8 cellular contexts compared by ENCODE assay signal in genomic region chr22:23893446-23893956, GRCh38. TPM values are rescaled to one million over a fixed set of nuclear protein-coding genes. Genes with fewer than 3 reads are reported as not detected.
DNase-seq lines count a peak whose midpoint lies in the region; ATAC-seq and TF ChIP-seq lines count a peak whose summit lies in the region.

No MANE protein-coding gene starts in this region.

- H3K27me3 ChIP-seq in BLaER1 (no peaks in the 10 kb centered on the region), MG63 (no peaks in the 10 kb centered on the region), ectodermal cell (ENCODE audit: control insufficient read depth, insufficient read depth, low read length, poor library complexity, severe bottlenecking) (no peaks in the 10 kb centered on the region)

- peaks cover 58% of the 10 kb centered on the region for H3K4me1 Mint-ChIP-seq in nephron progenitor cell

- H3K4me3 ChIP-seq in BLaER1 (peak overlapping the region; percentile 85), MG63 (peak overlapping the region; percentile 86), ectodermal cell (ENCODE audit: insufficient read depth, low read depth, low read length) (peak overlapping the region; percentile 89)

- peak overlapping the region; percentile 92 for H3K4me3 Mint-ChIP-seq in nephron progenitor cell

- H3K36me3 Mint-ChIP-seq in nephron progenitor cell (ENCODE audit: low read depth), result peaks cover 33% of the 10 kb centered on the region

- no peaks in the 10 kb centered on the region for H3K9me3 ChIP-seq in BLaER1
- H3K9me3 ChIP-seq in MG63, result no peaks in the 10 kb centered on the region
- no peaks in the 10 kb centered on the region for H3K9me3 ChIP-seq in ectodermal cell (ENCODE audit: control insufficient read depth, low read length)

- H3K27me3 Mint-ChIP-seq in nephron progenitor cell (ENCODE audit: low read depth, poor library complexity), result no peaks in the 10 kb centered on the region

- H3K9ac ChIP-seq in BLaER1, result peak overlapping the region; percentile 90

- H3K27ac Mint-ChIP-seq in nephron progenitor cell, result peak overlapping the region; percentile 92

- H3K27ac ChIP-seq in BLaER1 (peak overlapping the region; percentile 91), ectodermal cell (ENCODE audit: insufficient read depth, low read depth, low read length, poor library complexity, severe bottlenecking) (peak overlapping the region; percentile 81)

- H4K20me1 ChIP-seq in BLaER1, result peaks cover 26% of the 10 kb centered on the region

- H3K4me2 ChIP-seq in BLaER1, result peak overlapping the region; percentile 97

- 20% methylated on average over 10 of the region's 10 CpGs for WGBS in ectodermal cell, 2 experiments

- ATAC-seq in GM21723 (IDR thresholded peaks at IDR 0.05; ENCODE audit: unreplicated experiment), result no peak

- DNase-seq in MG63 (no peak), nephron progenitor cell (no peak), SHP77 (lab: John Stamatoyannopoulos, UW) (no peak), SHP77 treated with DMSO at 0.1 percent for 48 hours (lab: John Stamatoyannopoulos, UW) (no peak), GM03348 (ENCODE audit: low spot score) (no peak)

- H3K36me3 ChIP-seq in BLaER1, result peaks cover 31% of the 10 kb centered on the region
- H3K36me3 ChIP-seq in MG63, result peaks cover 31% of the 10 kb centered on the region
- H3K36me3 ChIP-seq in ectodermal cell (ENCODE audit: control insufficient read depth, insufficient read depth, low read length), result peaks cover 17% of the 10 kb centered on the region

- H3K9me3 Mint-ChIP-seq in nephron progenitor cell, result peaks cover 15% of the 10 kb centered on the region

- H3K4me1 ChIP-seq in BLaER1 (peaks cover 48% of the 10 kb centered on the region), ectodermal cell (ENCODE audit: control insufficient read depth, insufficient read depth, low read length) (peaks cover 12% of the 10 kb centered on the region)

- TF ChIP-seq CTCF in nephron progenitor cell (IDR thresholded peaks at IDR 0.05), result no peak

RNA-seq across cellular contexts. Expression of gene MIF, which starts 0.7 kb away (rescaled TPM):
- 527 and 1,011 TPM in 2 replicates for total RNA-seq in MG63 (2014; rRNA removed; shearing (Covaris generic); ENCODE audit: low replicate concordance)
- polyA plus RNA-seq in ectodermal cell (2013, experiment 1 of 4), result 704 TPM
- 622 TPM for polyA plus RNA-seq in ectodermal cell (2013, experiment 2 of 4)
- 769 TPM for polyA plus RNA-seq in ectodermal cell (2013, experiment 3 of 4)
- 761 TPM for polyA plus RNA-seq in ectodermal cell (2013, experiment 4 of 4)

RNA-seq across cellular contexts. Expression of gene SLC2A11, which starts 35.8 kb away (rescaled TPM):
- total RNA-seq in MG63 (2014; rRNA removed; shearing (Covaris generic); ENCODE audit: low replicate concordance), result 0.27 and 0.30 TPM in 2 replicates
- 22.2 TPM for polyA plus RNA-seq in ectodermal cell (2013, experiment 1 of 4)
- polyA plus RNA-seq in ectodermal cell (2013, experiment 2 of 4), result 22.9 TPM
- polyA plus RNA-seq in ectodermal cell (2013, experiment 3 of 4), result 10.7 TPM
- polyA plus RNA-seq in ectodermal cell (2013, experiment 4 of 4), result 15.8 TPM

RNA-seq across cellular contexts. Expression of gene DERL3, which starts 54.7 kb away (rescaled TPM):
- 0.42 and 0.72 TPM in 2 replicates for total RNA-seq in MG63 (2014; rRNA removed; shearing (Covaris generic); ENCODE audit: low replicate concordance)
- polyA plus RNA-seq in ectodermal cell (2013, experiment 1 of 4), result 9.1 TPM
- polyA plus RNA-seq in ectodermal cell (2013, experiment 2 of 4), result 7.7 TPM
- polyA plus RNA-seq in ectodermal cell (2013, experiment 3 of 4), result 6.6 TPM
- polyA plus RNA-seq in ectodermal cell (2013, experiment 4 of 4), result 6.2 TPM
